In the genomic region with DNA sequence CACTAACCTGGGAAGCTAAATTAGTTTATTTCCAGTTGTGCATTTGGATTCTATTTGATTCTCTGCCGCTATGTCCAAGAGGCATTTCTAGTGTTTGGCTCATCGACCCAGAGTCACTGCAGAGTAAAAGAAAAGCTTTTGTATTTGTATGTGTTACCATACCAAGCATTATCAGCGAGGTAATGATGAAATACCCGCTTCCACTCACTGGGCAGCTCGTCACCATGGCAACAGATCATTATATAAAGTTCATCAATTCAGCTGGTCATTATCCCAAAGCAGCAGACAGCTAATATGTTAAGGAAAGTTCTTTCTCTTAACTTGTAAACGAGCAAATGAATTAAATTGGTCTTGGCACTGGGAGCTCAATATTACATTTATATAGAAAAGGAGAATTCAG, we compare ENCODE assay signal across 28 cellular contexts.
"Had no signal": no experiment of that assay in that cellular context is flagged by ENCODE, and none has a peak within 500 bp of the region (broad histone marks: within the 10 kb centered on the region; RNA-seq: fewer than 3 reads in every experiment).

No MANE protein-coding gene starts in this region.

- H3K36me3 ChIP-seq: neutrophil, sigmoid colon, thyroid gland, upper lobe of left lung, vagina had no signal

- H3K4me3 ChIP-seq: lung, mucosa of descending colon, sigmoid colon, thyroid gland, upper lobe of left lung, vagina had no signal

- H3K27me3 ChIP-seq: neutrophil, sigmoid colon, thyroid gland, upper lobe of left lung, vagina had no signal

- DNase-seq: activated CD4-positive, alpha-beta T cell treated with anti-CD3 and anti-CD28 coated beads, Interleukin-2, amount 50 U/mL, for 1 hour; activated CD8-positive, alpha-beta T cell treated with anti-CD3 and anti-CD28 coated beads for 36 hours; activated gamma-delta T cell treated with Interleukin-2 at 50 U/mL for 16 hours; activated naive CD8-positive, alpha-beta T cell treated with anti-CD3 and anti-CD28 coated beads, Interleukin-2, amount 50 U/mL, for 24 hours; activated T-cell treated with anti-CD3 and anti-CD28 coated beads, Interleukin-2, amount 50 U/mL, for 4 hours; amygdala; dermis blood vessel endothelial cell; effector CD8-positive, alpha-beta T cell; foreskin melanocyte; kidney glomerular epithelial cell; mucosa of descending colon; sigmoid colon; small intestine; stimulated activated CD4-positive, alpha-beta T cell treated with anti-CD3 and anti-CD28 coated beads, Interleukin-4, amount 100 ng/mL, for 4 hours; stimulated activated CD8-positive, alpha-beta memory T cell treated with anti-CD3 and anti-CD28 coated beads, Interleukin-4, amount 100 ng/mL, for 48 hours; stimulated activated naive CD8-positive, alpha-beta T cell treated with anti-CD3 and anti-CD28 coated beads, Interleukin-15, amount 100 ng/mL, for 72 hours; substantia nigra; T-helper 9 cell; thyroid gland; upper lobe of left lung had no signal

- H3K4me1 ChIP-seq: sigmoid colon, thyroid gland, upper lobe of left lung, vagina had no signal

- H3K9me3 ChIP-seq: mucosa of descending colon, neutrophil, sigmoid colon, thyroid gland, upper lobe of left lung, vagina had no signal

- H3K27ac ChIP-seq: neutrophil, sigmoid colon, thyroid gland, upper lobe of left lung, vagina had no signal

- ATAC-seq: activated CD8-positive, alpha-beta T cell treated with anti-CD3 and anti-CD28 coated beads for 36 hours; activated naive CD8-positive, alpha-beta T cell treated with anti-CD3 and anti-CD28 coated beads, Interleukin-2, amount 50 U/mL, for 24 hours; activated T-cell treated with anti-CD3 and anti-CD28 coated beads, Interleukin-2, amount 50 U/mL, for 4 hours; activated T-helper 17 cell treated with anti-CD3 and anti-CD28 coated beads, Interleukin-2, amount 50 U/mL, for 72 hours; left lobe of liver; mucosa of descending colon; natural killer cell treated with Interleukin-12 subunit alpha and Interleukin-12 subunit beta and Interleukin-15 and Interleukin-18, amount 100 ng/mL, for 72 hours; stimulated activated memory B cell treated with anti-CD40 and anti-IgM and Interleukin-4, amounts not matched to agents 10 μg/mL and 1 μg/mL and 100 μg/mL, for 72 hours; stimulated activated naive CD8-positive, alpha-beta T cell treated with anti-CD3 and anti-CD28 coated beads, Interleukin-15, amount 100 ng/mL, for 72 hours had no signal

- FAIRE-seq: colon, small intestine had no signal
